ENCODE assay signal across 23 cellular contexts in genomic region chr1:239448911-239449310, GRCh38.
"Had no signal": no experiment of that assay in that cellular context is flagged by ENCODE, and none has a peak within 500 bp of the region (broad histone marks: within the 10 kb centered on the region; RNA-seq: fewer than 3 reads in every experiment).

No MANE protein-coding gene starts in this region.

- H3K9me3 ChIP-seq: ovary, right lobe of liver, stomach, suprapubic skin, tibial nerve had no signal

- H3K27ac Mint-ChIP-seq: activated B cell treated with CpG ODN at 0.5 μM for 24 hours; activated CD4-positive, alpha-beta memory T cell treated with anti-CD3 and anti-CD28 coated beads for 36 hours; activated CD4-positive, alpha-beta T cell treated with anti-CD3 and anti-CD28 coated beads for 36 hours; activated naive CD8-positive, alpha-beta T cell treated with anti-CD3 and anti-CD28 coated beads for 36 hours; immature natural killer cell; mesothelial cell of epicardium; natural killer cell treated with Interleukin-12 subunit alpha and Interleukin-12 subunit beta and Interleukin-15 and Interleukin-18, amount 100 ng/mL, for 72 hours; stimulated activated memory B cell treated with anti-CD40 and anti-IgM and Interleukin-4, amounts not matched to agents 10 μg/mL and 1 μg/mL and 100 μg/mL, for 72 hours had no signal

- H3K4me3 ChIP-seq: ovary, right lobe of liver, stomach, suprapubic skin, tibial nerve had no signal

- H3K4me1 Mint-ChIP-seq: activated B cell treated with CpG ODN at 0.5 μM for 24 hours; activated CD4-positive, alpha-beta T cell treated with anti-CD3 and anti-CD28 coated beads for 36 hours; activated naive CD8-positive, alpha-beta T cell treated with anti-CD3 and anti-CD28 coated beads for 36 hours; immature natural killer cell; mesothelial cell of epicardium; stimulated activated memory B cell treated with anti-CD40 and anti-IgM and Interleukin-4, amounts not matched to agents 10 μg/mL and 1 μg/mL and 100 μg/mL, for 72 hours had no signal

- H3K36me3 ChIP-seq: ovary, right lobe of liver, stomach, suprapubic skin, tibial nerve had no signal

- H3K4me1 ChIP-seq: right lobe of liver, suprapubic skin, tibial nerve had no signal

- H3K9me3 Mint-ChIP-seq: activated B cell treated with CpG ODN at 0.5 μM for 24 hours; activated CD4-positive, alpha-beta memory T cell treated with anti-CD3 and anti-CD28 coated beads for 36 hours; activated naive CD8-positive, alpha-beta T cell treated with anti-CD3 and anti-CD28 coated beads for 36 hours; mesothelial cell of epicardium; natural killer cell treated with Interleukin-12 subunit alpha and Interleukin-12 subunit beta and Interleukin-15 and Interleukin-18, amount 100 ng/mL, for 72 hours had no signal

- H3K27ac ChIP-seq: ovary, right lobe of liver, stomach, suprapubic skin, tibial nerve had no signal

- H3K27me3 Mint-ChIP-seq: activated B cell treated with CpG ODN at 0.5 μM for 24 hours; activated CD4-positive, alpha-beta memory T cell treated with anti-CD3 and anti-CD28 coated beads for 36 hours; activated CD4-positive, alpha-beta T cell treated with anti-CD3 and anti-CD28 coated beads for 36 hours; activated naive CD8-positive, alpha-beta T cell treated with anti-CD3 and anti-CD28 coated beads for 36 hours; stimulated activated memory B cell treated with anti-CD40 and anti-IgM and Interleukin-4, amounts not matched to agents 10 μg/mL and 1 μg/mL and 100 μg/mL, for 72 hours had no signal

- H3K36me3 Mint-ChIP-seq: activated CD4-positive, alpha-beta memory T cell treated with anti-CD3 and anti-CD28 coated beads for 36 hours; activated naive CD8-positive, alpha-beta T cell treated with anti-CD3 and anti-CD28 coated beads for 36 hours; immature natural killer cell; mesothelial cell of epicardium; natural killer cell treated with Interleukin-12 subunit alpha and Interleukin-12 subunit beta and Interleukin-15 and Interleukin-18, amount 100 ng/mL, for 72 hours; stimulated activated memory B cell treated with anti-CD40 and anti-IgM and Interleukin-4, amounts not matched to agents 10 μg/mL and 1 μg/mL and 100 μg/mL, for 72 hours had no signal

- DNase-seq: activated B cell treated with CpG ODN at 0.5 μM for 24 hours; activated CD4-positive, alpha-beta memory T cell treated with anti-CD3 and anti-CD28 coated beads for 36 hours; activated CD4-positive, alpha-beta T cell treated with anti-CD3 and anti-CD28 coated beads for 36 hours; activated naive CD4-positive, alpha-beta T cell treated with Interleukin-2 at 50 U/mL for 16 hours; activated naive CD8-positive, alpha-beta T cell treated with anti-CD3 and anti-CD28 coated beads for 36 hours; activated T-cell treated with anti-CD3 and anti-CD28 coated beads, Interleukin-2, amount 50 U/mL, for 48 hours; central memory CD4-positive, alpha-beta T cell; dermis blood vessel endothelial cell; effector CD8-positive, alpha-beta T cell; foreskin melanocyte; immature natural killer cell; left ventricle myocardium superior; mammary epithelial cell; ovary; right lobe of liver; small intestine; stimulated activated CD4-positive, alpha-beta T cell treated with anti-CD3 and anti-CD28 coated beads, Interleukin-2, amount 100 ng/mL, for 24 hours; stomach had no signal

- H3K4me3 Mint-ChIP-seq: activated B cell treated with CpG ODN at 0.5 μM for 24 hours; activated CD4-positive, alpha-beta memory T cell treated with anti-CD3 and anti-CD28 coated beads for 36 hours; activated CD4-positive, alpha-beta T cell treated with anti-CD3 and anti-CD28 coated beads for 36 hours; activated naive CD8-positive, alpha-beta T cell treated with anti-CD3 and anti-CD28 coated beads for 36 hours; immature natural killer cell; mesothelial cell of epicardium; natural killer cell treated with Interleukin-12 subunit alpha and Interleukin-12 subunit beta and Interleukin-15 and Interleukin-18, amount 100 ng/mL, for 72 hours; stimulated activated memory B cell treated with anti-CD40 and anti-IgM and Interleukin-4, amounts not matched to agents 10 μg/mL and 1 μg/mL and 100 μg/mL, for 72 hours had no signal

- ATAC-seq: activated CD4-positive, alpha-beta T cell treated with anti-CD3 and anti-CD28 coated beads for 36 hours; left ventricle myocardium superior; natural killer cell treated with Interleukin-12 subunit alpha and Interleukin-12 subunit beta and Interleukin-15 and Interleukin-18, amount 100 ng/mL, for 72 hours; right lobe of liver; stimulated activated memory B cell treated with anti-CD40 and anti-IgM and Interleukin-4, amounts not matched to agents 10 μg/mL and 1 μg/mL and 100 μg/mL, for 72 hours had no signal

- H3K27me3 ChIP-seq: ovary, right lobe of liver, stomach, suprapubic skin, tibial nerve had no signal
